Comparison of ENCODE assay signal across 1 cellular context in genomic region chrX:87465757-87466156, GRCh38. TPM values are rescaled to one million over a fixed set of nuclear protein-coding genes. Genes with fewer than 3 reads are reported as not detected.
"Had no signal": no experiment of that assay in that cellular context is flagged by ENCODE, and none has a peak within 500 bp of the region (broad histone marks: within the 10 kb centered on the region; RNA-seq: fewer than 3 reads in every experiment).

No MANE protein-coding gene starts in this region.

RNA-seq across cellular contexts. Expression of gene KLHL4, which starts 51.8 kb away (rescaled TPM):
- total RNA-seq: HFFc6 had no signal
